In genomic region chr10:113004219-113004618, GRCh38 we compare ENCODE assay signal across 19 cellular contexts. TPM values are rescaled to one million over a fixed set of nuclear protein-coding genes. Genes with fewer than 3 reads are reported as not detected.
DNase-seq lines count a peak whose midpoint lies in the region; ATAC-seq, FAIRE-seq and TF ChIP-seq lines count a peak whose summit lies in the region.
"Had no signal": no experiment of that assay in that cellular context is flagged by ENCODE, and none has a peak within 500 bp of the region (broad histone marks: within the 10 kb centered on the region; RNA-seq: fewer than 3 reads in every experiment).

No MANE protein-coding gene starts in this region.

- intact Hi-C loops in HCT116 (cut with micrococcal nuclease): no loop called here

- H3K4me1 ChIP-seq in A549 (peaks cover 67% of the 10 kb centered on the region), HCT116 (ENCODE audit: control insufficient read depth in 1 of 2, insufficient read depth in 2 of 2, low read length in 2 of 2) (peaks cover 3 to 18% of the 10 kb centered on the region in 2 experiments; a peak in 2 of 4 replicates), endodermal cell (ENCODE audit: control insufficient read depth, insufficient read depth, low read length) (peaks cover 20% of the 10 kb centered on the region)

- H3K9me3 ChIP-seq in A549: no peaks in the 10 kb centered on the region
- no peaks in the 10 kb centered on the region for H3K9me3 ChIP-seq in HCT116 (ENCODE audit: control insufficient read depth in 1 of 2, insufficient read depth in 1 of 2, low read depth in 1 of 2, low read length in 2 of 2)
- H3K9me3 ChIP-seq in endodermal cell (ENCODE audit: control insufficient read depth, low read length): no peaks in the 10 kb centered on the region

- BruUV-seq in HCT116 (replicated peaks; lab: Mats Ljungman, UMichigan): no TSS peak

- H3K4me3 ChIP-seq in A549 (no peak overlapping the region), HCT116 (replicated peaks in 1 of 2; ENCODE audit: low read depth in 1 of 2, low read length in 2 of 2) (no peak overlapping the region), endodermal cell (ENCODE audit: low read length) (no peak overlapping the region)
- H3K4me3 ChIP-seq: K562 had no signal

- TF ChIP-seq RAD21 in A549 (conservative IDR thresholded peaks at IDR 0.05 in 1 of 2, IDR thresholded peaks at IDR 0.05 in 1 of 2): no peak
- no peak for TF ChIP-seq RAD21 in HCT116 (IDR thresholded peaks at IDR 0.05; ENCODE audit: low read depth)

- peaks cover 65% of the 10 kb centered on the region; the same call in 1 of the 2 replicates for H4K20me1 ChIP-seq in HCT116 (ENCODE audit: insufficient read depth)

- H3K9ac ChIP-seq in HCT116 (ENCODE audit: low read length): no peak overlapping the region
- H3K9ac ChIP-seq in endodermal cell (ENCODE audit: extremely low read depth, low read length, poor library complexity, severe bottlenecking): no peak overlapping the region

- H3K9me2 ChIP-seq in HCT116 (ENCODE audit: insufficient read depth): no peaks in the 10 kb centered on the region

- H3K27me3 ChIP-seq in HCT116 (ENCODE audit: insufficient read depth, low read length) (no peaks in the 10 kb centered on the region), endodermal cell (ENCODE audit: control insufficient read depth, insufficient read depth, low read length, poor library complexity, severe bottlenecking) (no peaks in the 10 kb centered on the region)

- peaks cover 100% of the 10 kb centered on the region for H3K79me2 ChIP-seq in HCT116 (ENCODE audit: insufficient read depth, low read length)

- DNase-seq in A549 (ENCODE audit: low read depth in 1 of 2, low spot score in 1 of 2) (no peak), HCT116 (ENCODE audit: low read depth, low spot score) (no peak), endodermal cell (no peak), GM12891 (ENCODE audit: insufficient read length, low spot score) (no peak), HT-29 (ENCODE audit: low spot score) (no peak)
- no peak for DNase-seq in activated CD4-positive, alpha-beta T cell treated with anti-CD3 and anti-CD28 coated beads, Interleukin-2, amount 50 U/mL, for 1 hour
- DNase-seq: COR-L47, EL, H7, MV-4-11, NCI-H1417, NCI-H1930, NCI-H446, PC-3 had no signal

- no peaks in the 10 kb centered on the region for H3K27me3 Mint-ChIP-seq in endodermal cell (ENCODE audit: insufficient read depth)
- H3K27me3 Mint-ChIP-seq in nephron (ENCODE audit: low read depth): no peaks in the 10 kb centered on the region

- H2AFZ ChIP-seq in HCT116 (ENCODE audit: low read depth, low read length, poor library complexity, severe bottlenecking): no peak overlapping the region

- peaks cover 71% of the 10 kb centered on the region for H3K4me1 Mint-ChIP-seq in endodermal cell
- H3K4me1 Mint-ChIP-seq in nephron: peaks cover 72% of the 10 kb centered on the region

- H3K36me3 ChIP-seq in HCT116 (ENCODE audit: control insufficient read depth in 1 of 2, insufficient read depth in 2 of 2, low read length in 2 of 2): peaks cover 48 to 73% of the 10 kb centered on the region in 2 experiments
- H3K36me3 ChIP-seq in endodermal cell (ENCODE audit: control insufficient read depth, insufficient read depth, low read length): peaks cover 73% of the 10 kb centered on the region

- WGBS in A549 (ENCODE audit: missing lambda C conversion rate): 30% methylated on average over 3 of the region's 3 CpGs
- WGBS in endodermal cell (ENCODE audit: insufficient coverage in 1 of 2, insufficient read length in 1 of 2), 2 experiments: 92 to 96% methylated on average over 2 to 3 of the region's 3 CpGs

- CTCF ChIA-PET in A549 (lab: Yijun Ruan, JAX) (interaction anchor here (0.6 to 1.2 kb wide), 2 partner anchors 9 to 19 kb away, joined by 3 to 4 read pairs; no protein-coding TSS in a partner anchor), HCT116 (lab: Charles Lee) (no interaction called here)

- peak overlapping the region; percentile 55 for H3K4me2 ChIP-seq in A549
- no peak overlapping the region for H3K4me2 ChIP-seq in HCT116 (ENCODE audit: low read length)

- TF ChIP-seq CTCF in A549 (IDR thresholded peaks at IDR 0.05) (no peak), HCT116 (IDR thresholded peaks at IDR 0.05 in 2 of 3, conservative IDR thresholded peaks at IDR 0.05 in 1 of 3; ENCODE audit: borderline replicate concordance in 1 of 3, insufficient read depth in 1 of 3, low read depth in 2 of 3, low read length in 2 of 3) (no peak), endodermal cell (conservative IDR thresholded peaks at IDR 0.05) (no peak), nephron (IDR thresholded peaks at IDR 0.05; ENCODE audit: unreplicated experiment in 3 of 3) (no peak)

- ATAC-seq in A549 (peak in 1 of 2 experiments; percentile 13; a peak in 1 of 6 replicates), HCT116 (no peak), HG02870 (IDR thresholded peaks at IDR 0.05; ENCODE audit: unreplicated experiment) (no peak)
- ATAC-seq: PC-3 had no signal

- H3K27ac Mint-ChIP-seq in endodermal cell (peak overlapping the region; percentile 8), nephron (peak overlapping the region in 2 of 3 experiments; percentile 4 to 25)

- H3K4me3 Mint-ChIP-seq in endodermal cell: no peak overlapping the region
- no peak overlapping the region for H3K4me3 Mint-ChIP-seq in nephron

- no peak for TF ChIP-seq EP300 in A549 (IDR thresholded peaks at IDR 0.05)

- TF ChIP-seq POLR2A in A549 (IDR thresholded peaks at IDR 0.05; ENCODE audit: low read length) (no peak), HCT116 (IDR thresholded peaks at IDR 0.05; ENCODE audit: borderline replicate concordance, extremely low read depth, insufficient read depth, insufficient read length) (no peak), GM12891 (IDR thresholded peaks at IDR 0.05; ENCODE audit: low read depth, low read length) (no peak)

- H3K27ac ChIP-seq in A549 (peak overlapping the region in 1 of 2 experiments; percentile 42; a peak in 3 of 6 replicates), HCT116 (ENCODE audit: low read depth, low read length) (no peak overlapping the region), endodermal cell (ENCODE audit: low read depth, low read length) (no peak overlapping the region)

- RAD21 ChIA-PET in HCT116 (lab: Charles Lee; ENCODE audit: low non-redundant PET in 1 of 2, low total read pairs in 2 of 2, uncharacterized antibody in 2 of 2, unreplicated experiment in 2 of 2): no interaction called here

- no peak for FAIRE-seq in A549 (lab: Jason Lieb, UNC)
- no peak for FAIRE-seq in GM12891 (lab: Jason Lieb, UNC)
- FAIRE-seq: A204.1, GM19239, K562 had no signal

- peaks cover 42% of the 10 kb centered on the region for H3K36me3 Mint-ChIP-seq in endodermal cell (ENCODE audit: low read depth)
- H3K36me3 Mint-ChIP-seq in nephron (ENCODE audit: low read depth): peaks cover 25% of the 10 kb centered on the region

- H3K9me3 Mint-ChIP-seq in endodermal cell (no peaks in the 10 kb centered on the region), nephron (no peaks in the 10 kb centered on the region)

- POLR2A ChIA-PET in A549 (lab: Yijun Ruan, JAX): no interaction called here
- POLR2A ChIA-PET in HCT116 (lab: Charles Lee): no interaction called here

TF ChIP-seq in A549, 52 proteins besides CTCF, POLR2A, EP300 and RAD21 (continues in another document):
- TF ChIP-seq SMC3 (IDR thresholded peaks at IDR 0.05) (no peak), HES2 (IDR thresholded peaks at IDR 0.05) (no peak), ZFP36 (IDR thresholded peaks at IDR 0.05; ENCODE audit: borderline replicate concordance, partially characterized antibody) (no peak), MAX (IDR thresholded peaks at IDR 0.05) (peak; percentile 50; the same call in 1 of the 2 replicates)

TF ChIP-seq in HCT116, 20 proteins besides CTCF, POLR2A, EP300 and RAD21 (continues in another document):
- no peak for TF ChIP-seq SIN3A (IDR thresholded peaks at IDR 0.05; ENCODE audit: low read depth)
- TF ChIP-seq POLR2AphosphoS5 (IDR thresholded peaks at IDR 0.05; ENCODE audit: low read depth, low read length): 0 out of 2 replicates have a peak, but pooled peaks have one; percentile 22
- TF ChIP-seq FOSL1 (IDR thresholded peaks at IDR 0.05; ENCODE audit: low read depth): no peak
- TF ChIP-seq JUND (IDR thresholded peaks at IDR 0.05): no peak
- no peak for TF ChIP-seq ZFX (IDR thresholded peaks at IDR 0.05)
- no peak for TF ChIP-seq ATF3 (IDR thresholded peaks at IDR 0.05)

TF ChIP-seq in GM12891, 5 proteins besides CTCF, POLR2A, EP300 and RAD21:
- TF ChIP-seq PAX5 (IDR thresholded peaks at IDR 0.05; ENCODE audit: insufficient read depth, low read length, severe bottlenecking): no peak

RNA-seq across cellular contexts. Expression of gene TCF7L2, which starts 54.2 kb away (rescaled TPM):
- polyA plus RNA-seq in A549 (2011; rRNA removed) (11.3 and 15.8 TPM in 2 replicates), A549 (2017; fragmentation: RNase III; extraction: RNeasy Plus Mini Kit Qiagen cat#74134 plus additional on column Dnase treatment) (14.4 to 16.5 TPM (median 14.5 TPM) in 3 replicates)
- polyA plus RNA-seq in A549 (2012; cell fraction: cytosol; rRNA removed): 25.6 and 26.7 TPM in 2 replicates
- polyA plus RNA-seq in A549 (2012; cell fraction: nucleus; rRNA removed): 54.2 and 56.7 TPM in 2 replicates
- polyA minus RNA-seq in A549 (2011; rRNA and poly(A)+ RNA removed): 30.2 and 36.0 TPM in 2 replicates
- total RNA-seq in HCT116 (2021; ENCODE audit: unreplicated experiment) (164 TPM), endodermal cell (100 to 1,000 TPM in 1 of 2 donors, 10 to 100 TPM in 1; 73.2 to 105 TPM)
- polyA plus RNA-seq in HCT116 (2012): 120 and 126 TPM in 2 replicates
- polyA plus RNA-seq in endodermal cell (2013, experiment 1 of 2): 29.9 TPM
- polyA plus RNA-seq in endodermal cell (2013, experiment 2 of 2): 29.0 TPM
- 0.53 TPM for polyA plus RNA-seq in GM12891 (2012; ENCODE audit: low read depth, missing spikeins)
- 13.8 and 16.5 TPM in 2 replicates for total RNA-seq in HT-29 (2014; rRNA removed; shearing (Covaris generic))

Comparison
In these comparisons a context has a peak if more than half of its experiments do, and no peak if none do; other contexts are left out.
1. Of the 6 proteins assayed by ChIP-seq in both A549 and HCT116: peak only in A549: MAX; only in HCT116: none; in both: none; in neither: 5.